ENCODE assay signal across 8 cellular contexts in genomic region chr12:51721281-51721940, GRCh38.
A peak's percentile ranks its signal among the peaks of the same experiment; 100 is the strongest.
DNase-seq lines count a peak whose midpoint lies in the region; ATAC-seq and TF ChIP-seq lines count a peak whose summit lies in the region.

No MANE protein-coding gene starts in this region.

- H3K4me1 Mint-ChIP-seq in activated naive CD8-positive, alpha-beta T cell treated with anti-CD3 and anti-CD28 coated beads for 36 hours = peaks cover 6% of the 10 kb centered on the region

- DNase-seq in Peyer's patch = peak in 2 of 3 donors; percentile 47 to 55
- DNase-seq in activated naive CD8-positive, alpha-beta T cell treated with anti-CD3 and anti-CD28 coated beads for 36 hours = peak; percentile 66
- peak; percentile 25 for DNase-seq in iPS DF 19.7 (ENCODE audit: low read depth, low spot score)
- DNase-seq in stimulated activated CD4-positive, alpha-beta T cell treated with anti-CD3 and anti-CD28 coated beads, Interleukin-2, amount 100 ng/mL, for 48 hours = peak; percentile 22 to 50
- DNase-seq in body of pancreas = no peak
- DNase-seq in SIG-M5 treated with dmso at 0.1 percent for 504 hours (lab: John Stamatoyannopoulos, UW; ENCODE audit: unreplicated experiment) = no peak
- DNase-seq in OCI-M2 (lab: John Stamatoyannopoulos, UW; ENCODE audit: unreplicated experiment) = no peak
- DNase-seq in NCI-H2107 (lab: John Stamatoyannopoulos, UW) = no peak

- no peaks in the 10 kb centered on the region for H3K9me3 Mint-ChIP-seq in activated naive CD8-positive, alpha-beta T cell treated with anti-CD3 and anti-CD28 coated beads for 36 hours

- H3K4me3 Mint-ChIP-seq in activated naive CD8-positive, alpha-beta T cell treated with anti-CD3 and anti-CD28 coated beads for 36 hours = peak overlapping the region; percentile 67

- intact Hi-C loops in body of pancreas (cut with DNase I) = no loop called here

- H3K27ac ChIP-seq in Peyer's patch = no peak overlapping the region
- H3K27ac ChIP-seq in body of pancreas = no peak overlapping the region

- no peak for ATAC-seq in body of pancreas

- H3K4me3 ChIP-seq in Peyer's patch = no peak overlapping the region
- no peak overlapping the region for H3K4me3 ChIP-seq in body of pancreas

- WGBS in body of pancreas, 2 donors = 47 to 52% methylated on average over 18 to 44 of the region's 44 CpGs

- TF ChIP-seq CTCF in Peyer's patch (IDR thresholded peaks at IDR 0.05) (no peak), body of pancreas (IDR thresholded peaks at IDR 0.05) (no peak)

- H3K4me1 ChIP-seq in Peyer's patch (peaks cover 0 to 7% (median 0%) of the 10 kb centered on the region in 4 donors), body of pancreas (no peaks in the 10 kb centered on the region)

- no peaks in the 10 kb centered on the region for H3K36me3 Mint-ChIP-seq in activated naive CD8-positive, alpha-beta T cell treated with anti-CD3 and anti-CD28 coated beads for 36 hours

- H3K27ac Mint-ChIP-seq in activated naive CD8-positive, alpha-beta T cell treated with anti-CD3 and anti-CD28 coated beads for 36 hours = no peak overlapping the region

- H3K27me3 ChIP-seq in Peyer's patch = no peaks in the 10 kb centered on the region
- H3K27me3 ChIP-seq in body of pancreas = no peaks in the 10 kb centered on the region

- H3K27me3 Mint-ChIP-seq in activated naive CD8-positive, alpha-beta T cell treated with anti-CD3 and anti-CD28 coated beads for 36 hours = peaks cover 23% of the 10 kb centered on the region

- TF ChIP-seq POLR2A in Peyer's patch (IDR thresholded peaks at IDR 0.05) (no peak), body of pancreas (IDR thresholded peaks at IDR 0.05) (no peak)

- H3K36me3 ChIP-seq in Peyer's patch (no peaks in the 10 kb centered on the region), body of pancreas (replicated peaks in 1 of 2; ENCODE audit: insufficient read depth in 1 of 2, low read depth in 2 of 2) (no peaks in the 10 kb centered on the region)

- H3K9me3 ChIP-seq in Peyer's patch = no peaks in the 10 kb centered on the region
- H3K9me3 ChIP-seq in body of pancreas = no peaks in the 10 kb centered on the region

Comparison
In these comparisons a context has a peak if more than half of its experiments do, and no peak if none do; other contexts are left out.
1. DNase-seq: peak in Peyer's patch (2 of 3), activated naive CD8-positive, alpha-beta T cell treated with anti-CD3 and anti-CD28 coated beads for 36 hours (single experiment), iPS DF 19.7 (single experiment) and stimulated activated CD4-positive, alpha-beta T cell treated with anti-CD3 and anti-CD28 coated beads, Interleukin-2, amount 100 ng/mL, for 48 hours (2 of 2); none in body of pancreas (0 of 4), SIG-M5 treated with dmso at 0.1 percent for 504 hours (single experiment), OCI-M2 (single experiment) and NCI-H2107 (single experiment).